1 cellular context compared by ENCODE assay signal in genomic region chr6:56954389-56955170, GRCh38.
TF ChIP-seq lines count a peak whose summit lies in the region.

BEND6 (plus strand) TSS chr6:56955107; CDS start chr6:56981811, 26,704 bp downstream.

TF ChIP-seq in K562, 482 proteins besides CTCF, POLR2A, EP300 and RAD21 (continued from another document and continues in another):
- TF ChIP-seq KDM5B (IDR thresholded peaks at IDR 0.05; ENCODE audit: insufficient replicate concordance, low read depth, low read length), result peak; percentile 75
- TF ChIP-seq ELF4 (CRISPR knock-in tag; IDR thresholded peaks at IDR 0.05), result no peak
- no peak for TF ChIP-seq ID3 (CRISPR knock-in tag; IDR thresholded peaks at IDR 0.05)
- TF ChIP-seq ID3 (tag; IDR thresholded peaks at IDR 0.05), result 0 out of 2 replicates have a peak, but pooled peaks have one; percentile 36
- TF ChIP-seq CHD1 (IDR thresholded peaks at IDR 0.05; ENCODE audit: low read length), result peak; percentile 75
- no peak for TF ChIP-seq E2F5 (CRISPR knock-in tag; IDR thresholded peaks at IDR 0.05)
- no peak for TF ChIP-seq HNRNPK (IDR thresholded peaks at IDR 0.05; ENCODE audit: low read depth, low read length, poor library complexity, severe bottlenecking)
- TF ChIP-seq ZBTB9 (CRISPR knock-in tag; IDR thresholded peaks at IDR 0.05), result peak; percentile 46; the same call in 1 of the 2 replicates
- peak; percentile 81 for TF ChIP-seq POLR2G (IDR thresholded peaks at IDR 0.05; ENCODE audit: low read depth, low read length)
- no peak for TF ChIP-seq SREBF2 (CRISPR knock-in tag; IDR thresholded peaks at IDR 0.05)
- TF ChIP-seq CEBPZ (IDR thresholded peaks at IDR 0.05; ENCODE audit: borderline replicate concordance, low read depth, low read length), result no peak
- TF ChIP-seq PHF21A (IDR thresholded peaks at IDR 0.05; ENCODE audit: borderline replicate concordance, low read depth), result no peak
- TF ChIP-seq CHD2 (IDR thresholded peaks at IDR 0.05; ENCODE audit: low read depth, low read length), result no peak
- TF ChIP-seq ZNF197 (CRISPR knock-in tag; IDR thresholded peaks at IDR 0.05; ENCODE audit: low read depth), result no peak
- no peak for TF ChIP-seq U2AF1 (optimal IDR thresholded peaks at IDR 0.05; ENCODE audit: low read depth, low read length)
- TF ChIP-seq RBM22 (IDR thresholded peaks at IDR 0.05; ENCODE audit: low read depth, low read length, poor library complexity, severe bottlenecking), result no peak
- no peak for TF ChIP-seq CBFA2T3 (IDR thresholded peaks at IDR 0.05)
- no peak for TF ChIP-seq ZC3H8 (IDR thresholded peaks at IDR 0.05)
- TF ChIP-seq THAP7 (CRISPR knock-in tag; IDR thresholded peaks at IDR 0.05), result no peak
- no peak for TF ChIP-seq KLF10 (CRISPR knock-in tag; IDR thresholded peaks at IDR 0.05)
- no peak for TF ChIP-seq SRF (CRISPR knock-in tag; IDR thresholded peaks at IDR 0.05)
- no peak for TF ChIP-seq DIDO1 (tag; IDR thresholded peaks at IDR 0.05; ENCODE audit: low read depth)
- no peak for TF ChIP-seq RNF219 (CRISPR knock-in tag; IDR thresholded peaks at IDR 0.05)
- TF ChIP-seq ZNF408 (CRISPR knock-in tag; IDR thresholded peaks at IDR 0.05; ENCODE audit: low read depth), result no peak
- TF ChIP-seq HDAC3 (IDR thresholded peaks at IDR 0.05; ENCODE audit: borderline replicate concordance, partially characterized antibody), result no peak
- no peak for TF ChIP-seq BCLAF1 (IDR thresholded peaks at IDR 0.05; ENCODE audit: borderline replicate concordance in 1 of 2, control insufficient read depth in 1 of 2, low read depth in 2 of 2, low read length in 1 of 2)
- TF ChIP-seq HOMEZ (CRISPR knock-in tag; IDR thresholded peaks at IDR 0.05), result no peak
- TF ChIP-seq BRCA1 (IDR thresholded peaks at IDR 0.05), result no peak
- TF ChIP-seq BRCA1 (CRISPR knock-in tag; IDR thresholded peaks at IDR 0.05), result no peak
- no peak for TF ChIP-seq ADNP (tag; IDR thresholded peaks at IDR 0.05)
- no peak for TF ChIP-seq HDAC1 (IDR thresholded peaks at IDR 0.05)
- TF ChIP-seq ZBTB8A (IDR thresholded peaks at IDR 0.05; ENCODE audit: partially characterized antibody), result no peak
- peak; percentile 84 for TF ChIP-seq RBBP5 (IDR thresholded peaks at IDR 0.05; ENCODE audit: borderline replicate concordance, insufficient read depth, low read length, poor library complexity, severe bottlenecking)
- TF ChIP-seq PREB (CRISPR knock-in tag; IDR thresholded peaks at IDR 0.05), result no peak
- no peak for TF ChIP-seq MNT (conservative IDR thresholded peaks at IDR 0.05)
- TF ChIP-seq CHAMP1 (IDR thresholded peaks at IDR 0.05), result no peak
- TF ChIP-seq POLR2B (IDR thresholded peaks at IDR 0.05; ENCODE audit: low read depth, partially characterized antibody), result no peak
- TF ChIP-seq HNRNPLL (IDR thresholded peaks at IDR 0.05; ENCODE audit: low read depth, low read length, poor library complexity, severe bottlenecking), result peak; percentile 44
- no peak for TF ChIP-seq ZNF431 (CRISPR knock-in tag; IDR thresholded peaks at IDR 0.05)
- TF ChIP-seq IFI16 (CRISPR knock-in tag; IDR thresholded peaks at IDR 0.05), result no peak
